1 cellular context compared by ENCODE assay signal in the genomic region with DNA sequence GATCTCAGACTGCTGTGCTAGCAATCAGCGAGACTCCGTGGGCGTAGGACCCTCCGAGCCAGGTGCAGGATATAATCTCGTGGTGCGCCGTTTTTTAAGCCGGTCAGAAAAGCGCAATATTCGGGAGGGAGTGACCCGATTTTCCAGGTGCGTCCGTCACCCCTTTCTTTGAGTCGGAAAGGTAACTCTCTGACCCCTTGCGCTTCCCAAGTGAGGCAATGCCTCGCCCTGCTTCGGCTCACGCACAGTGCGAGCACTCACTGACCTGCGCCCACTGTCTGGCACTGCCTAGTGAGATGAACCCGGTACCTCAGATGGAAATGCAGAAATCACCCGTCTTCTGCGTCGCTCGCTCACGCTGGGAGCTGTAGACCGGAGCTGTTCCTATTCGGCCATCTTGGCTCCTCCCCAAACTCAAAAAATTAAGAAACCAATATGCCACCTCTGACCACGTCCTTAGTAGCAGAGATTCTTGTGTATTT. TPM values are rescaled to one million over a fixed set of nuclear protein-coding genes. Genes with fewer than 3 reads are reported as not detected.
"Had no signal": no experiment of that assay in that cellular context is flagged by ENCODE, and none has a peak within 500 bp of the region (broad histone marks: within the 10 kb centered on the region; RNA-seq: fewer than 3 reads in every experiment).

No MANE protein-coding gene starts in this region.

RNA-seq across cellular contexts. Expression of gene NEB, which starts 29.8 kb away (rescaled TPM):
- total RNA-seq: M059J had no signal
